Comparison of ENCODE assay signal across 25 cellular contexts in the genomic region with DNA sequence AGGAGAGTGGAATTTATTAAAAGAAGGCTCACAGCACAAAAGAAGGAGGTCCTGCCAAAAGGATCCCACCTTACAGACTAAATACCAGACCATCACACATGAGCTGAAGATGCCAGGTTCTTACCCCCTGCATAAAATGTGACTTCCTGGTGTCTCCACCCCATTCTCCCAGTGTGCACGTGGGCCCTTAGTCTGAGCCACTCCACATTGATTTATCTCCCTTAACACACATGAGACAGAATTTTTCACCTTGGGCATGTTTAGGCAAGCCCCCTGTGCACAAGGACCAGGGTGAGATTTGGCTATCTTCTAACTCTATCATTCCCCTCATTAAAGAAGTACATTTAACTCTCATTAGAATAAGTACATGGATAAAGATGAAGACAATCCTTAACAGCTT.
"Had no signal": no experiment of that assay in that cellular context is flagged by ENCODE, and none has a peak within 500 bp of the region (broad histone marks: within the 10 kb centered on the region; RNA-seq: fewer than 3 reads in every experiment).

No MANE protein-coding gene starts in this region.

- H3K4me3 Mint-ChIP-seq: effector memory CD8-positive, alpha-beta T cell; naive thymus-derived CD4-positive, alpha-beta T cell; nephron; stimulated activated memory B cell treated with anti-CD40 and anti-IgM and Interleukin-4, amounts not matched to agents 10 μg/mL and 1 μg/mL and 100 μg/mL, for 72 hours; type B pancreatic cell had no signal

- H3K4me1 ChIP-seq: gastrocnemius medialis, left lung, psoas muscle, sigmoid colon, spleen, testis, tibial artery had no signal

- H3K27ac ChIP-seq: gastrocnemius medialis, left lung, ovary, psoas muscle, sigmoid colon, spleen, testis, tibial artery had no signal

- H3K4me1 Mint-ChIP-seq: naive thymus-derived CD4-positive, alpha-beta T cell; nephron; stimulated activated memory B cell treated with anti-CD40 and anti-IgM and Interleukin-4, amounts not matched to agents 10 μg/mL and 1 μg/mL and 100 μg/mL, for 72 hours had no signal

- H3K9me3 ChIP-seq: ovary, testis had no signal

- H3K27ac Mint-ChIP-seq: effector memory CD8-positive, alpha-beta T cell; naive thymus-derived CD4-positive, alpha-beta T cell; nephron; stimulated activated memory B cell treated with anti-CD40 and anti-IgM and Interleukin-4, amounts not matched to agents 10 μg/mL and 1 μg/mL and 100 μg/mL, for 72 hours; type B pancreatic cell had no signal

- H3K4me3 ChIP-seq: gastrocnemius medialis, left lung, ovary, psoas muscle, sigmoid colon, skin epidermis, spleen, testis, tibial artery had no signal

- H3K27me3 ChIP-seq: gastrocnemius medialis, left lung, ovary, sigmoid colon, spleen, testis, tibial artery had no signal

- ATAC-seq: effector memory CD8-positive, alpha-beta T cell; gastrocnemius medialis; left lung; naive thymus-derived CD4-positive, alpha-beta T cell; psoas muscle; right cardiac atrium; stimulated activated memory B cell treated with anti-CD40 and anti-IgM and Interleukin-4, amounts not matched to agents 10 μg/mL and 1 μg/mL and 100 μg/mL, for 72 hours; stimulated activated naive CD8-positive, alpha-beta T cell treated with anti-CD3 and anti-CD28 coated beads, Interleukin-15, Interleukin-2, amounts not matched to agents 100 U/mL and 50 U/mL, for 24 hours had no signal

- FAIRE-seq: kidney had no signal

- H3K27me3 Mint-ChIP-seq: effector memory CD8-positive, alpha-beta T cell; naive thymus-derived CD4-positive, alpha-beta T cell; stimulated activated memory B cell treated with anti-CD40 and anti-IgM and Interleukin-4, amounts not matched to agents 10 μg/mL and 1 μg/mL and 100 μg/mL, for 72 hours; type B pancreatic cell had no signal

- DNase-seq: cortex of kidney; effector memory CD8-positive, alpha-beta T cell; gastrocnemius medialis; head of caudate nucleus; kidney; left lung; mesendoderm; midbrain; naive thymus-derived CD4-positive, alpha-beta T cell; occipital lobe; ovary; posterior cingulate gyrus; psoas muscle; right cardiac atrium; sigmoid colon; spleen; stimulated activated CD4-positive, alpha-beta T cell treated with anti-CD3 and anti-CD28 coated beads, Interleukin-4, amount 100 ng/mL, for 4 hours; stimulated activated naive CD8-positive, alpha-beta T cell treated with anti-CD3 and anti-CD28 coated beads, Interleukin-15, Interleukin-2, amounts not matched to agents 100 U/mL and 50 U/mL, for 24 hours; substantia nigra; testis; tibial artery had no signal

- H3K36me3 Mint-ChIP-seq: stimulated activated memory B cell treated with anti-CD40 and anti-IgM and Interleukin-4, amounts not matched to agents 10 μg/mL and 1 μg/mL and 100 μg/mL, for 72 hours; type B pancreatic cell had no signal

- H3K36me3 ChIP-seq: gastrocnemius medialis, left lung, ovary, sigmoid colon, spleen, tibial artery had no signal
